Comparison of ENCODE assay signal across 18 cellular contexts in genomic region chr22:24117942-24118341, GRCh38.
DNase-seq lines count a peak whose midpoint lies in the region; ATAC-seq and TF ChIP-seq lines count a peak whose summit lies in the region.
"Had no signal": no experiment of that assay in that cellular context is flagged by ENCODE, and none has a peak within 500 bp of the region (broad histone marks: within the 10 kb centered on the region; RNA-seq: fewer than 3 reads in every experiment).

No MANE protein-coding gene starts in this region.

- peaks cover 38 to 64% (median 63%) of the 10 kb centered on the region in 3 experiments for H3K36me3 Mint-ChIP-seq in H9 (ENCODE audit: insufficient read depth in 1 of 3, low read depth in 3 of 3)
- H3K36me3 Mint-ChIP-seq in activated naive CD4-positive, alpha-beta T cell treated with anti-CD3 and anti-CD28 coated beads, Interleukin-2, amount 10 ng/mL, durations not matched to agents 7 days and 5 days: peaks cover 47% of the 10 kb centered on the region

- no peak overlapping the region for H2BK12ac ChIP-seq in H9 (ENCODE audit: insufficient read length, low read depth, low read length)

- no peak overlapping the region for H2BK15ac ChIP-seq in H9 (ENCODE audit: low read depth, low read length)

- H2BK120ac ChIP-seq in H9 (ENCODE audit: low read depth, low read length, poor library complexity, severe bottlenecking): no peak overlapping the region

- H3K56ac ChIP-seq in H9 (ENCODE audit: insufficient read length, low read depth, low read length): no peak overlapping the region

- H3K4me2 ChIP-seq in DND-41 (ENCODE audit: insufficient read depth, low read length) (no peak overlapping the region), H9 (ENCODE audit: insufficient read depth, insufficient read length, low read length) (no peak overlapping the region)

- H3K36me3 ChIP-seq in DND-41 (ENCODE audit: insufficient read depth, low read length): peaks cover 98% of the 10 kb centered on the region

- H2BK5ac ChIP-seq in H9 (ENCODE audit: insufficient read length, low read length): no peak overlapping the region

- H3K9me3 ChIP-seq in DND-41 (ENCODE audit: insufficient read depth, low read length, severe bottlenecking) (no peaks in the 10 kb centered on the region), H9 (ENCODE audit: control insufficient read depth, low read depth, low read length) (no peaks in the 10 kb centered on the region)
- H3K9me3 ChIP-seq: SJCRH30, upper lobe of left lung had no signal

- H3K9ac ChIP-seq in DND-41 (ENCODE audit: low read depth, low read length) (no peak overlapping the region), H9 (ENCODE audit: extremely low read depth, insufficient read length, low read length) (no peak overlapping the region)

- H4K91ac ChIP-seq in H9 (ENCODE audit: insufficient read length, low read depth, low read length): no peak overlapping the region

- H3K14ac ChIP-seq in H9 (ENCODE audit: insufficient read depth, low read length): no peak overlapping the region

- WGBS in H9 (ENCODE audit: extremely low coverage, insufficient read length, low lambda C conversion rate): no CpG with 5 or more reads among the region's 3 CpGs

- H3K9me3 Mint-ChIP-seq in H9: no peaks in the 10 kb centered on the region
- H3K9me3 Mint-ChIP-seq in activated naive CD4-positive, alpha-beta T cell treated with anti-CD3 and anti-CD28 coated beads, Interleukin-2, amount 10 ng/mL, durations not matched to agents 7 days and 5 days: no peaks in the 10 kb centered on the region
- H3K9me3 Mint-ChIP-seq: brain; CD8-positive, alpha-beta T cell; IgD-negative memory B cell; stimulated activated memory B cell treated with anti-CD40 and anti-IgM and Interleukin-4, amounts not matched to agents 10 μg/mL and 1 μg/mL and 100 μg/mL, for 72 hours had no signal

- H3K79me2 ChIP-seq in DND-41 (ENCODE audit: insufficient read depth, low read length) (no peaks in the 10 kb centered on the region), H9 (ENCODE audit: insufficient read depth, low read length) (no peaks in the 10 kb centered on the region)

- H3K79me1 ChIP-seq in H9 (ENCODE audit: insufficient read depth, low read depth, low read length, poor library complexity, severe bottlenecking): no peaks in the 10 kb centered on the region

- no peak overlapping the region for H4K5ac ChIP-seq in H9 (ENCODE audit: insufficient read length, low read depth, low read length)

- peaks cover 10% of the 10 kb centered on the region for H4K20me1 ChIP-seq in DND-41 (ENCODE audit: insufficient read depth, low read length)
- H4K20me1 ChIP-seq in H9 (ENCODE audit: control insufficient read depth, insufficient read depth, insufficient read length): no peaks in the 10 kb centered on the region

- no peaks in the 10 kb centered on the region for H3K27me3 Mint-ChIP-seq in H9 (ENCODE audit: low read depth)
- H3K27me3 Mint-ChIP-seq in activated naive CD4-positive, alpha-beta T cell treated with anti-CD3 and anti-CD28 coated beads, Interleukin-2, amount 10 ng/mL, durations not matched to agents 7 days and 5 days: no peaks in the 10 kb centered on the region
- H3K27me3 Mint-ChIP-seq: brain; IgD-negative memory B cell; stimulated activated memory B cell treated with anti-CD40 and anti-IgM and Interleukin-4, amounts not matched to agents 10 μg/mL and 1 μg/mL and 100 μg/mL, for 72 hours had no signal

- ATAC-seq in DND-41 (ENCODE audit: insufficient read depth, low read depth): peak; percentile 56; the same call in 2 of the 3 replicates
- ATAC-seq: CD8-positive, alpha-beta T cell; stimulated activated memory B cell treated with anti-CD40 and anti-IgM and Interleukin-4, amounts not matched to agents 10 μg/mL and 1 μg/mL and 100 μg/mL, for 72 hours had no signal

- no peak overlapping the region for H2BK20ac ChIP-seq in H9 (ENCODE audit: low read depth, low read length, poor library complexity, severe bottlenecking)

- TF ChIP-seq CTCF in DND-41 (IDR thresholded peaks at IDR 0.05; ENCODE audit: borderline replicate concordance, extremely low read depth, low read length, poor library complexity, severe bottlenecking) (peak; percentile 45), H9 (conservative IDR thresholded peaks at IDR 0.05) (peak; percentile 27; the same call in 1 of the 3 replicates)

- CTCF ChIA-PET in activated naive CD4-positive, alpha-beta T cell treated with anti-CD3 and anti-CD28 coated beads, Interleukin-2, amount 10 ng/mL, durations not matched to agents 7 days and 5 days (lab: Charles Lee): no interaction called here

- H3K23ac ChIP-seq in H9 (ENCODE audit: insufficient read length, low read depth, low read length): no peak overlapping the region

- H3K4me1 ChIP-seq in DND-41 (ENCODE audit: insufficient read depth, low read length) (no peaks in the 10 kb centered on the region), H9 (ENCODE audit: insufficient read depth, low read length) (peaks cover 4% of the 10 kb centered on the region; the same call in 1 of the 2 replicates)

- H3K4ac ChIP-seq in H9 (ENCODE audit: low read depth, low read length): no peak overlapping the region

- peaks cover 9 to 10% of the 10 kb centered on the region in 2 experiments for H3K4me1 Mint-ChIP-seq in H9
- H3K4me1 Mint-ChIP-seq in activated naive CD4-positive, alpha-beta T cell treated with anti-CD3 and anti-CD28 coated beads, Interleukin-2, amount 10 ng/mL, durations not matched to agents 7 days and 5 days: no peaks in the 10 kb centered on the region
- H3K4me1 Mint-ChIP-seq: IgD-negative memory B cell; stimulated activated memory B cell treated with anti-CD40 and anti-IgM and Interleukin-4, amounts not matched to agents 10 μg/mL and 1 μg/mL and 100 μg/mL, for 72 hours had no signal

- peak overlapping the region; percentile 9 to 85 (median 68); a peak in 3 of 7 replicates for H3K27ac Mint-ChIP-seq in H9
- H3K27ac Mint-ChIP-seq in activated naive CD4-positive, alpha-beta T cell treated with anti-CD3 and anti-CD28 coated beads, Interleukin-2, amount 10 ng/mL, durations not matched to agents 7 days and 5 days: no peak overlapping the region
- H3K27ac Mint-ChIP-seq: brain; CD8-positive, alpha-beta T cell; IgD-negative memory B cell; stimulated activated memory B cell treated with anti-CD40 and anti-IgM and Interleukin-4, amounts not matched to agents 10 μg/mL and 1 μg/mL and 100 μg/mL, for 72 hours had no signal

- H3K23me2 ChIP-seq in H9 (ENCODE audit: insufficient read length, low read depth, low read length, poor library complexity, severe bottlenecking): no peaks in the 10 kb centered on the region

- H3K27ac ChIP-seq in DND-41 (ENCODE audit: low read length) (no peak overlapping the region), H9 (ENCODE audit: insufficient read length, low read depth, low read length) (no peak overlapping the region)
- H3K27ac ChIP-seq: SJCRH30, upper lobe of left lung had no signal

- no peak overlapping the region for H3K4me3 Mint-ChIP-seq in H9
- no peak overlapping the region for H3K4me3 Mint-ChIP-seq in activated naive CD4-positive, alpha-beta T cell treated with anti-CD3 and anti-CD28 coated beads, Interleukin-2, amount 10 ng/mL, durations not matched to agents 7 days and 5 days
- H3K4me3 Mint-ChIP-seq: brain; CD8-positive, alpha-beta T cell; IgD-negative memory B cell; stimulated activated memory B cell treated with anti-CD40 and anti-IgM and Interleukin-4, amounts not matched to agents 10 μg/mL and 1 μg/mL and 100 μg/mL, for 72 hours had no signal

- DNase-seq in DND-41 (peak; percentile 30), H9 (peak; percentile 47), RPMI8226 (peak; percentile 20), iPS-NIHi11 (ENCODE audit: low spot score) (peak; percentile 78), cerebellum (ENCODE audit: low spot score) (no peak), NCI-H748 (lab: John Stamatoyannopoulos, UW; ENCODE audit: unreplicated experiment) (no peak)
- DNase-seq in activated naive CD4-positive, alpha-beta T cell treated with anti-CD3 and anti-CD28 coated beads, Interleukin-2, amount 10 ng/mL, durations not matched to agents 7 days and 5 days: no peak
- DNase-seq: activated gamma-delta T cell treated with Interleukin-2 at 50 U/mL for 16 hours; CD8-positive, alpha-beta T cell; GF-D8; mammary epithelial cell; NCI-H146; NCI-H524 treated with DMSO at 0.1 percent for 48 hours; upper lobe of left lung had no signal

- H3T11ph ChIP-seq in H9 (ENCODE audit: low read length): no peak overlapping the region

- H3K4me3 ChIP-seq in DND-41 (ENCODE audit: low read depth in 1 of 2, low read length in 2 of 2): no peak overlapping the region
- H3K4me3 ChIP-seq: SJCRH30, upper lobe of left lung had no signal

- H4K8ac ChIP-seq in H9 (replicated peaks; ENCODE audit: insufficient read length, low read depth, low read length): no peak overlapping the region

- H3K18ac ChIP-seq in H9 (ENCODE audit: insufficient read length, low read depth, low read length): no peak overlapping the region

- no peak overlapping the region for H2AFZ ChIP-seq in DND-41 (ENCODE audit: low read depth, low read length)
- no peak overlapping the region for H2AFZ ChIP-seq in H9 (ENCODE audit: low read length)

- no peaks in the 10 kb centered on the region for H3K27me3 ChIP-seq in DND-41 (ENCODE audit: insufficient read depth, low read length, poor library complexity)
- H3K27me3 ChIP-seq in H9 (ENCODE audit: insufficient read depth, low read length): no peaks in the 10 kb centered on the region
- H3K27me3 ChIP-seq: SJCRH30, upper lobe of left lung had no signal

- no peak overlapping the region for H2AK5ac ChIP-seq in H9 (ENCODE audit: insufficient read length, low read length)

Comparison
In these comparisons a context has a peak if more than half of its experiments do, and no peak if none do; other contexts are left out.
1. DNase-seq: peak in DND-41 (single experiment), H9 (single experiment), RPMI8226 (single experiment) and iPS-NIHi11 (single experiment); none in cerebellum (single experiment), NCI-H748 (single experiment) and activated naive CD4-positive, alpha-beta T cell treated with anti-CD3 and anti-CD28 coated beads, Interleukin-2, amount 10 ng/mL, durations not matched to agents 7 days and 5 days (single experiment).